In the genomic region with DNA sequence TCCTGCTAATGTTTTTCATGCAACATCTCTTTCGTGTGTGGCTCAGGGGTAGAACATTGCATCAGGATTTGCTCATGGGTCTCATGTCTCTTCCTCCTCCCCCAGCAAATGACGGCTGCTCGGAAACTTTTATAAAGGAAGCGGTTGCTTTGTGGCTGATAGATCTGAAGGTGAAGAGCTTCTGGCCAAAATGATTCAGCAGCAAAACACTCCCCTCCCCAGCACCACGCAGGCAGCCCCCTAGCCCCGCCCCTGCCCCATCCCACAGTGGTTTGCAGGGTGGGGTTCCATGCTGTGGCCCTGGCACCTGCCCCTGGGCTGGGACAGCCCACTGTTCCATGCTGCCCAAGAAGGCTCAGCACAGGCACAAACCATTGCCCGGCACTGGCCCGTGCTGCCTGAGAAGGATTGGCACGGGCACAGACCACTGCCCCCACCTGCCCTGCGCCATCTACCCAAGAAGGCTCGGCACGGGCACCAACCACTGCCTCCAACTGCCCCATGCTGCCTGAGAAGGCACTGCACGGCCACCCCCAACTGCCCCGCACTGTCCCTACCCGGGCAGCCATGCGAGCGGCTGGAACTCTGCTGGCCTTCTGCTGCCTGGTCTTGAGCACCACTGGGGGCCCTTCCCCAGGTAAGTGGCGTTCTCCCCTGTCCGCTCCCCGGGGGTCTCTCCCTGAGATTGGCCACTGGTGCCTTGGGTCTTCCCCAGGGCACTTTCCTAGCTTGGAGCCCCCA, we compare ENCODE assay signal across 10 cellular contexts. TPM values are rescaled to one million over a fixed set of nuclear protein-coding genes. Genes with fewer than 3 reads are reported as not detected.
DNase-seq lines count a peak whose midpoint lies in the region; ATAC-seq and TF ChIP-seq lines count a peak whose summit lies in the region.
"Had no signal": no experiment of that assay in that cellular context is flagged by ENCODE, and none has a peak within 500 bp of the region (broad histone marks: within the 10 kb centered on the region; RNA-seq: fewer than 3 reads in every experiment).

A gene with protein sequence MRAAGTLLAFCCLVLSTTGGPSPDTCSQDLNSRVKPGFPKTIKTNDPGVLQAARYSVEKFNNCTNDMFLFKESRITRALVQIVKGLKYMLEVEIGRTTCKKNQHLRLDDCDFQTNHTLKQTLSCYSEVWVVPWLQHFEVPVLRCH (plus strand): TSS at position 331 of the 741 bp plus-strand sequence. CDS start 237 bp downstream, at position 568.

- H3K36me3 ChIP-seq in Peyer's patch, result no peaks in the 10 kb centered on the region
- no peaks in the 10 kb centered on the region for H3K36me3 ChIP-seq in naive thymus-derived CD4-positive, alpha-beta T cell (ENCODE audit: control insufficient read depth in 2 of 3, insufficient read depth in 3 of 3, low read length in 3 of 3)
- H3K36me3 ChIP-seq in thoracic aorta, result no peaks in the 10 kb centered on the region

- no peaks in the 10 kb centered on the region for H3K27me3 Mint-ChIP-seq in naive thymus-derived CD4-positive, alpha-beta T cell

- CTCF ChIA-PET in naive thymus-derived CD4-positive, alpha-beta T cell (lab: Charles Lee), result no interaction called here

- H3K4me3 Mint-ChIP-seq in naive thymus-derived CD4-positive, alpha-beta T cell, result peak within 1 kb of the TSS in 9 of 10 donors; percentile 27 to 94 (median 54)

- peaks cover 0 to 3% (median 0%) of the 10 kb centered on the region in 4 donors for H3K4me1 ChIP-seq in Peyer's patch
- peaks cover 6 to 33% of the 10 kb centered on the region in 2 donors for H3K4me1 ChIP-seq in naive thymus-derived CD4-positive, alpha-beta T cell (ENCODE audit: control insufficient read depth in 2 of 2, insufficient read depth in 2 of 2, low read length in 2 of 2)
- H3K4me1 ChIP-seq in thoracic aorta (ENCODE audit: control insufficient read depth in 1 of 2, low read depth in 2 of 2), result no peaks in the 10 kb centered on the region

- TF ChIP-seq CTCF in Peyer's patch (IDR thresholded peaks at IDR 0.05) (no peak), thoracic aorta (IDR thresholded peaks at IDR 0.05) (no peak)

- ATAC-seq in GM19395 (IDR thresholded peaks at IDR 0.05; ENCODE audit: unreplicated experiment), result peak; percentile 82
- ATAC-seq in naive thymus-derived CD4-positive, alpha-beta T cell, result peak; percentile 90
- no peak for ATAC-seq in thoracic aorta (ENCODE audit: insufficient number of reproducible peaks, low FRiP score, low read depth)

- peaks cover 12 to 45% (median 25%) of the 10 kb centered on the region in 11 donors for H3K9me3 Mint-ChIP-seq in naive thymus-derived CD4-positive, alpha-beta T cell

- peaks cover 5 to 56% (median 6%) of the 10 kb centered on the region in 5 donors for H3K36me3 Mint-ChIP-seq in naive thymus-derived CD4-positive, alpha-beta T cell

- intact Hi-C loops in naive thymus-derived CD4-positive, alpha-beta T cell (cut with micrococcal nuclease), result loop anchor here (1.0 to 5.0 kb wide), 6 partner anchors 17 to 922 kb away; a partner anchor contains a TSS

- H3K4me3 ChIP-seq in Peyer's patch (peak within 1 kb of the TSS; percentile 32 to 51 (median 40)), thoracic aorta (peak within 1 kb of the TSS; percentile 46)
- peak within 1 kb of the TSS; percentile 66 for H3K4me3 ChIP-seq in naive thymus-derived CD4-positive, alpha-beta T cell (ENCODE audit: low read length)

- H3K9me3 ChIP-seq in Peyer's patch (no peaks in the 10 kb centered on the region), thoracic aorta (peaks cover 5% of the 10 kb centered on the region)
- no peaks in the 10 kb centered on the region for H3K9me3 ChIP-seq in naive thymus-derived CD4-positive, alpha-beta T cell (ENCODE audit: control insufficient read depth in 2 of 3, low read length in 3 of 3)

- H3K27me3 ChIP-seq in Peyer's patch (no peaks in the 10 kb centered on the region), thoracic aorta (replicated peaks; ENCODE audit: insufficient read depth) (no peaks in the 10 kb centered on the region)
- no peaks in the 10 kb centered on the region for H3K27me3 ChIP-seq in naive thymus-derived CD4-positive, alpha-beta T cell (ENCODE audit: control insufficient read depth in 2 of 2, insufficient read depth in 2 of 2, low read length in 2 of 2)

- H3K27ac Mint-ChIP-seq in naive thymus-derived CD4-positive, alpha-beta T cell, result peak within 1 kb of the TSS; percentile 21 to 94 (median 80)

- DNase-seq in Peyer's patch, result peak; percentile 63 to 88 (median 70)
- DNase-seq in activated T-helper 9 cell treated with anti-CD3 and anti-CD28 coated beads, Interleukin-2, amount 50 U/mL, for 16 hours (ENCODE audit: low read depth), result peak; percentile 78
- DNase-seq in naive thymus-derived CD4-positive, alpha-beta T cell, result peak; percentile 33 to 85 (median 77)
- DNase-seq in thoracic aorta (ENCODE audit: low spot score), result no peak
- DNase-seq in GOT3 (lab: John Stamatoyannopoulos, UW), result no peak
- no peak for DNase-seq in RKO (ENCODE audit: low spot score)
- no peak for DNase-seq in DMS79 treated with DMSO at 0.1 percent for 48 hours (lab: John Stamatoyannopoulos, UW)

- H3K27ac ChIP-seq in Peyer's patch, result peak within 1 kb of the TSS; percentile 74 to 90 (median 80)
- H3K27ac ChIP-seq in naive thymus-derived CD4-positive, alpha-beta T cell (ENCODE audit: low read depth, low read length), result no peak within 1 kb of the TSS
- peak within 1 kb of the TSS in 1 of 2 donors; percentile 8 for H3K27ac ChIP-seq in thoracic aorta
- H3K27ac ChIP-seq: epithelial cell of prostate had no signal

- POLR2A ChIA-PET in naive thymus-derived CD4-positive, alpha-beta T cell (lab: Charles Lee), result interaction anchor here (0.6 to 1.2 kb wide), 2 partner anchors 42 to 44 kb away, joined by 3 to 4 read pairs; no protein-coding TSS in a partner anchor

- peaks cover 12 to 75% (median 25%) of the 10 kb centered on the region in 7 donors for H3K4me1 Mint-ChIP-seq in naive thymus-derived CD4-positive, alpha-beta T cell

- TF ChIP-seq POLR2A in Peyer's patch (IDR thresholded peaks at IDR 0.05), result peak in 1 of 2 donors; percentile 14

RNA-seq across cellular contexts. Expression of the gene that starts here (rescaled TPM):
- total RNA-seq in Peyer's patch (1 to 10 TPM in 3 of 4 donors, not detected in 1; 4.2 to 4.7 (median 4.4) TPM), thoracic aorta (10 to 100 TPM in 1 of 2 donors, 1 to 10 TPM in 1; 5.4 to 10.9 TPM)
- total RNA-seq in naive thymus-derived CD4-positive, alpha-beta T cell, result 10 to 100 TPM in 3 of 5 experiments, 1 to 10 TPM in 2; 1.4 to 74.9 (median 11.5) TPM
- polyA plus RNA-seq in naive thymus-derived CD4-positive, alpha-beta T cell, result 1 to 10 TPM; 2.3 to 4.2 TPM
- total RNA-seq: H1 had no signal
- polyA plus RNA-seq: H1 had no signal

Comparison
In these comparisons a context has a peak if more than half of its experiments do, and no peak if none do; other contexts are left out.
1. DNase-seq: peak in Peyer's patch (3 of 3), activated T-helper 9 cell treated with anti-CD3 and anti-CD28 coated beads, Interleukin-2, amount 50 U/mL, for 16 hours (single experiment) and naive thymus-derived CD4-positive, alpha-beta T cell (9 of 9); none in thoracic aorta (single experiment), GOT3 (single experiment), RKO (single experiment) and DMS79 treated with DMSO at 0.1 percent for 48 hours (single experiment).
2. Peak in every context shown above with its lines, with median percentiles within 50 percentile points of each other: H3K4me3 ChIP-seq.